Comparison of ENCODE assay signal across 21 cellular contexts in genomic region chr14:73815849-73816816, GRCh38. TPM values are rescaled to one million over a fixed set of nuclear protein-coding genes. Genes with fewer than 3 reads are reported as not detected.
DNase-seq lines count a peak whose midpoint lies in the region; TF ChIP-seq lines count a peak whose summit lies in the region.
"Had no signal": no experiment of that assay in that cellular context is flagged by ENCODE, and none has a peak within 500 bp of the region (broad histone marks: within the 10 kb centered on the region; RNA-seq: fewer than 3 reads in every experiment).

No MANE protein-coding gene starts in this region.

- WGBS in ovary, 3 donors, result 50 to 61% (median 56%) methylated on average over 9 of the region's 10 CpGs

- TF ChIP-seq EP300 in ovary (IDR thresholded peaks at IDR 0.05), result no peak

- H3K27ac ChIP-seq in ovary, result peak overlapping the region in 1 of 2 donors; percentile 78
- peak overlapping the region; percentile 3 to 68 for H3K27ac ChIP-seq in uterus
- H3K27ac ChIP-seq: A549, BLaER1, PC-9, SJSA1 had no signal

- no peaks in the 10 kb centered on the region for H3K36me3 Mint-ChIP-seq in activated CD4-positive, alpha-beta T cell treated with anti-CD3 and anti-CD28 coated beads, Interleukin-2, amount 10 ng/mL, durations not matched to agents 24 days and 14 days (ENCODE audit: low read depth)
- peaks cover 3% of the 10 kb centered on the region for H3K36me3 Mint-ChIP-seq in endothelial cell (ENCODE audit: low read depth, unreplicated experiment)
- H3K36me3 Mint-ChIP-seq: type B pancreatic cell had no signal

- DNase-seq in activated CD4-positive, alpha-beta T cell treated with anti-CD3 and anti-CD28 coated beads, Interleukin-2, amount 10 ng/mL, durations not matched to agents 24 days and 14 days, result no peak
- DNase-seq in activated CD4-positive, alpha-beta T cell treated with anti-CD3 and anti-CD28 coated beads for 4 hours, result no peak
- DNase-seq in fibroblast of peridontal ligament (ENCODE audit: extremely low read depth), result peak; percentile 38
- DNase-seq in ovary, result peak in 3 of 5 donors; percentile 41 to 55 (median 51)
- no peak for DNase-seq in uterus
- DNase-seq in endothelial cell (ENCODE audit: low spot score), result no peak
- no peak for DNase-seq in activated naive CD4-positive, alpha-beta T cell (lab: John Stamatoyannopoulos, UW)
- DNase-seq in DMS79 (lab: John Stamatoyannopoulos, UW), result no peak
- DNase-seq: NCI-H1105; NCI-H2107; NCI-H748 treated with DMSO at 0.1 percent for 48 hours; occipital lobe; PC-9; right cardiac atrium; stimulated activated naive CD4-positive, alpha-beta T cell had no signal

- H3K27me3 ChIP-seq in ovary (no peaks in the 10 kb centered on the region), uterus (no peaks in the 10 kb centered on the region)
- H3K27me3 ChIP-seq: BLaER1, SJSA1 had no signal

- no peaks in the 10 kb centered on the region for H3K36me3 ChIP-seq in ovary
- H3K36me3 ChIP-seq in uterus, result no peaks in the 10 kb centered on the region
- H3K36me3 ChIP-seq: BLaER1, SJSA1 had no signal

- H3K9me3 Mint-ChIP-seq in activated CD4-positive, alpha-beta T cell treated with anti-CD3 and anti-CD28 coated beads, Interleukin-2, amount 10 ng/mL, durations not matched to agents 24 days and 14 days, result no peaks in the 10 kb centered on the region
- H3K9me3 Mint-ChIP-seq in endothelial cell (ENCODE audit: unreplicated experiment), result no peaks in the 10 kb centered on the region
- H3K9me3 Mint-ChIP-seq: activated T-helper 1 cell treated with anti-CD3 and anti-CD28 coated beads, Interleukin-12 subunit alpha, Interleukin-12 subunit beta, Interleukin-2, Interleukin-4 antibody, amounts not matched to agents 30 ng/mL and 10 ng/mL and 1 ng/mL, durations not matched to agents 14 hours and 24 hours and 36 hours; dendritic cell treated with granulocyte-macrophage colony-stimulating factor and Interleukin-4, amounts not matched to agents 40 ng/mL and 50 ng/mL, for 4 days; type B pancreatic cell had no signal

- peaks cover 6% of the 10 kb centered on the region for H3K4me1 Mint-ChIP-seq in activated CD4-positive, alpha-beta T cell treated with anti-CD3 and anti-CD28 coated beads, Interleukin-2, amount 10 ng/mL, durations not matched to agents 24 days and 14 days
- peaks cover 11% of the 10 kb centered on the region for H3K4me1 Mint-ChIP-seq in endothelial cell (ENCODE audit: unreplicated experiment)

- intact Hi-C loops in activated CD4-positive, alpha-beta T cell treated with anti-CD3 and anti-CD28 coated beads, Interleukin-2, amount 10 ng/mL, durations not matched to agents 24 days and 14 days (cut with micrococcal nuclease), result no loop called here
- intact Hi-C loops in ovary (cut with DNase I) (loop anchor here in 1 of 4 donors (5.0 kb wide), 1 partner anchor 89 kb away; no protein-coding TSS in a partner anchor), uterus (cut with DNase I; ENCODE audit: low total_unique reads) (no loop called here)

- peak overlapping the region; percentile 16 for H3K27ac Mint-ChIP-seq in activated CD4-positive, alpha-beta T cell treated with anti-CD3 and anti-CD28 coated beads, Interleukin-2, amount 10 ng/mL, durations not matched to agents 24 days and 14 days
- no peak overlapping the region for H3K27ac Mint-ChIP-seq in endothelial cell (ENCODE audit: unreplicated experiment)
- H3K27ac Mint-ChIP-seq: activated T-helper 1 cell treated with anti-CD3 and anti-CD28 coated beads, Interleukin-12 subunit alpha, Interleukin-12 subunit beta, Interleukin-2, Interleukin-4 antibody, amounts not matched to agents 30 ng/mL and 10 ng/mL and 1 ng/mL, durations not matched to agents 14 hours and 24 hours and 36 hours; dendritic cell treated with granulocyte-macrophage colony-stimulating factor and Interleukin-4, amounts not matched to agents 40 ng/mL and 50 ng/mL, for 4 days; type B pancreatic cell had no signal

- TF ChIP-seq POLR2A in ovary (IDR thresholded peaks at IDR 0.05) (no peak), uterus (IDR thresholded peaks at IDR 0.05) (no peak)

- TF ChIP-seq CTCF in ovary (IDR thresholded peaks at IDR 0.05) (no peak), uterus (IDR thresholded peaks at IDR 0.05) (no peak), endothelial cell (IDR thresholded peaks at IDR 0.05; ENCODE audit: unreplicated experiment) (no peak)

- H3K4me3 Mint-ChIP-seq in activated CD4-positive, alpha-beta T cell treated with anti-CD3 and anti-CD28 coated beads, Interleukin-2, amount 10 ng/mL, durations not matched to agents 24 days and 14 days, result no peak overlapping the region
- H3K4me3 Mint-ChIP-seq in endothelial cell (ENCODE audit: unreplicated experiment), result no peak overlapping the region
- H3K4me3 Mint-ChIP-seq: activated T-helper 1 cell treated with anti-CD3 and anti-CD28 coated beads, Interleukin-12 subunit alpha, Interleukin-12 subunit beta, Interleukin-2, Interleukin-4 antibody, amounts not matched to agents 30 ng/mL and 10 ng/mL and 1 ng/mL, durations not matched to agents 14 hours and 24 hours and 36 hours; dendritic cell treated with granulocyte-macrophage colony-stimulating factor and Interleukin-4, amounts not matched to agents 40 ng/mL and 50 ng/mL, for 4 days; type B pancreatic cell had no signal

- H3K9me3 ChIP-seq in ovary (no peaks in the 10 kb centered on the region), uterus (no peaks in the 10 kb centered on the region)
- H3K9me3 ChIP-seq: A549, BLaER1, SJSA1 had no signal

- H3K27me3 Mint-ChIP-seq in activated CD4-positive, alpha-beta T cell treated with anti-CD3 and anti-CD28 coated beads, Interleukin-2, amount 10 ng/mL, durations not matched to agents 24 days and 14 days, result no peaks in the 10 kb centered on the region
- H3K27me3 Mint-ChIP-seq in endothelial cell (ENCODE audit: unreplicated experiment), result peaks cover 5% of the 10 kb centered on the region
- H3K27me3 Mint-ChIP-seq: type B pancreatic cell had no signal

- H3K4me3 ChIP-seq in ovary, result no peak overlapping the region
- no peak overlapping the region for H3K4me3 ChIP-seq in uterus
- H3K4me3 ChIP-seq: A549, BLaER1, PC-9, SJSA1 had no signal

- H3K4me1 ChIP-seq in ovary (ENCODE audit: insufficient read depth) (no peaks in the 10 kb centered on the region), uterus (no peaks in the 10 kb centered on the region)
- H3K4me1 ChIP-seq: A549, SJSA1 had no signal

RNA-seq across cellular contexts. Expression of gene PTGR2, which starts 35.5 kb away (rescaled TPM):
- 1.5 and 2.1 TPM in 2 replicates for total RNA-seq in activated CD4-positive, alpha-beta T cell treated with anti-CD3 and anti-CD28 coated beads, Interleukin-2, amount 10 ng/mL, durations not matched to agents 24 days and 14 days
- 10 to 100 TPM in 4 of 7 donors, 1 to 10 TPM in 3; 6.6 to 13.4 (median 10.5) TPM for total RNA-seq in ovary
- polyA plus RNA-seq in ovary, result 10 to 100 TPM in 1 of 2 donors, 1 to 10 TPM in 1; 4.6 to 14.8 TPM
- total RNA-seq in uterus, result 10 to 100 TPM in 2 of 4 donors, 1 to 10 TPM in 1, under 1 TPM in 1; 0.59 to 19.0 (median 11.0) TPM
- total RNA-seq in endothelial cell (ENCODE audit: unreplicated experiment), result 3.6 TPM

Comparison
In these comparisons a context has a peak if more than half of its experiments do, and no peak if none do; other contexts are left out.
1. DNase-seq: peak in fibroblast of peridontal ligament (single experiment) and ovary (3 of 5); none in activated CD4-positive, alpha-beta T cell treated with anti-CD3 and anti-CD28 coated beads, Interleukin-2, amount 10 ng/mL, durations not matched to agents 24 days and 14 days (single experiment), activated CD4-positive, alpha-beta T cell treated with anti-CD3 and anti-CD28 coated beads for 4 hours (0 of 2), uterus (0 of 2), endothelial cell (single experiment), activated naive CD4-positive, alpha-beta T cell (0 of 4) and DMS79 (single experiment).